Comparison of ENCODE assay signal across 11 cellular contexts in genomic region chr9:107213080-107213479, GRCh38.
DNase-seq lines count a peak whose midpoint lies in the region; ATAC-seq and TF ChIP-seq lines count a peak whose summit lies in the region.
"Had no signal": no experiment of that assay in that cellular context is flagged by ENCODE, and none has a peak within 500 bp of the region (broad histone marks: within the 10 kb centered on the region; RNA-seq: fewer than 3 reads in every experiment).

No MANE protein-coding gene starts in this region.

- in situ Hi-C loops in KBM-7 (cut with MboI; ENCODE audit: low pct_unique_long_range_greater_than_20kb, low sequenced_read_pairs): no loop called here

- peak overlapping the region; percentile 15 for H2BK120ac ChIP-seq in mesenchymal stem cell (ENCODE audit: low read depth, low read length)

- no peaks in the 10 kb centered on the region for H3K9me3 Mint-ChIP-seq in neural progenitor cell

- H3K4me3 ChIP-seq in HEK293 (ENCODE audit: low read depth, low read length) (no peak overlapping the region), SJSA1 (no peak overlapping the region), mesenchymal stem cell (ENCODE audit: insufficient read depth in 1 of 2, low read depth in 1 of 2, low read length in 2 of 2) (no peak overlapping the region), neural progenitor cell (no peak overlapping the region)
- H3K4me3 ChIP-seq: MG63, pancreas had no signal

- H3K14ac ChIP-seq in mesenchymal stem cell (ENCODE audit: low read length in 2 of 2): no peak overlapping the region

- ATAC-seq in GM18520 (IDR thresholded peaks at IDR 0.05; ENCODE audit: unreplicated experiment): peak; percentile 20
- ATAC-seq in esophagus mucosa: no peak

- H3K4me1 ChIP-seq in HEK293 (ENCODE audit: control insufficient read depth, insufficient read depth, low read length) (no peaks in the 10 kb centered on the region), SJSA1 (replicated peaks) (peaks cover 46% of the 10 kb centered on the region), mesenchymal stem cell (ENCODE audit: control insufficient read depth, insufficient read depth, low read depth, low read length) (peaks cover 7% of the 10 kb centered on the region), neural progenitor cell (no peaks in the 10 kb centered on the region)
- H3K4me1 ChIP-seq: pancreas had no signal

- peak overlapping the region; percentile 19 for H4K91ac ChIP-seq in mesenchymal stem cell (ENCODE audit: low read length)

- H3K27ac Mint-ChIP-seq in neural progenitor cell: no peak overlapping the region

- TF ChIP-seq CTCF in HEK293 (tag by site-specific recombination; IDR thresholded peaks at IDR 0.05): no peak
- no peak for TF ChIP-seq CTCF in neural progenitor cell (IDR thresholded peaks at IDR 0.05)

- H3K18ac ChIP-seq in mesenchymal stem cell (ENCODE audit: low read depth in 1 of 2, low read length in 2 of 2): peak overlapping the region; percentile 9 to 82

- no peaks in the 10 kb centered on the region for H3K79me2 ChIP-seq in neural progenitor cell (ENCODE audit: low read depth)

- no peaks in the 10 kb centered on the region for H3K36me3 Mint-ChIP-seq in neural progenitor cell

- H3K36me3 ChIP-seq in HEK293 (ENCODE audit: control insufficient read depth in 2 of 2, insufficient read depth in 1 of 2, low read length in 2 of 2) (no peaks in the 10 kb centered on the region), SJSA1 (no peaks in the 10 kb centered on the region), mesenchymal stem cell (ENCODE audit: control insufficient read depth in 1 of 2, insufficient read depth in 2 of 2, low read depth in 1 of 2, low read length in 2 of 2) (no peaks in the 10 kb centered on the region), neural progenitor cell (no peaks in the 10 kb centered on the region)
- H3K36me3 ChIP-seq: MG63, pancreas had no signal

- H3K27ac ChIP-seq in HEK293 (ENCODE audit: extremely low read depth, low read depth, low read length) (no peak overlapping the region), SJSA1 (peak overlapping the region; percentile 80), mesenchymal stem cell (ENCODE audit: low read length, poor library complexity, severe bottlenecking) (peak overlapping the region; percentile 83), neural progenitor cell (no peak overlapping the region)
- H3K27ac ChIP-seq: pancreas had no signal

- H2BK12ac ChIP-seq in mesenchymal stem cell (ENCODE audit: low read length in 2 of 2): peak overlapping the region; percentile 69 to 98

- H3K27me3 ChIP-seq in SJSA1 (replicated peaks) (no peaks in the 10 kb centered on the region), mesenchymal stem cell (ENCODE audit: control insufficient read depth in 1 of 2, insufficient read depth in 1 of 2, low read length in 2 of 2) (no peaks in the 10 kb centered on the region), neural progenitor cell (no peaks in the 10 kb centered on the region)
- H3K27me3 ChIP-seq: MG63, pancreas had no signal

- DNase-seq in SJSA1 (ENCODE audit: low read depth in 1 of 2, low spot score in 2 of 2) (no peak), mesenchymal stem cell (no peak), neural progenitor cell (ENCODE audit: low spot score) (no peak), NCI-H2107 (lab: John Stamatoyannopoulos, UW) (no peak), KBM-7 (no peak)
- DNase-seq: activated effector memory CD4-positive, alpha-beta T cell treated with Interleukin-2 at 50 U/mL for 16 hours; pancreas had no signal

- no peaks in the 10 kb centered on the region for H4K20me1 ChIP-seq in neural progenitor cell (ENCODE audit: low read depth)

- H3K4ac ChIP-seq in mesenchymal stem cell (ENCODE audit: low read depth in 1 of 2, low read length in 2 of 2): peak overlapping the region in 1 of 2 experiments; percentile 57

- H3K4me2 ChIP-seq in mesenchymal stem cell (ENCODE audit: low read length, poor library complexity, severe bottlenecking): no peak overlapping the region
- H3K4me2 ChIP-seq in neural progenitor cell: no peak overlapping the region

- no peak overlapping the region for H3K23ac ChIP-seq in mesenchymal stem cell (ENCODE audit: low read length in 2 of 2)

- no peaks in the 10 kb centered on the region for H3K79me1 ChIP-seq in mesenchymal stem cell (replicated peaks; ENCODE audit: low read length, poor library complexity, severe bottlenecking)

- peaks cover 6% of the 10 kb centered on the region for H3K4me1 Mint-ChIP-seq in neural progenitor cell

- CTCF ChIA-PET in HEK293 (lab: Yijun Ruan, JAX): no interaction called here

- H2AK5ac ChIP-seq in mesenchymal stem cell (ENCODE audit: low read length, severe bottlenecking): peak overlapping the region; percentile 72

- H4K8ac ChIP-seq in mesenchymal stem cell (ENCODE audit: low read length): peak overlapping the region; percentile 70

- no peak overlapping the region for H2BK5ac ChIP-seq in mesenchymal stem cell (ENCODE audit: low read depth, low read length, poor library complexity, severe bottlenecking)

- no peak overlapping the region for H3K4me3 Mint-ChIP-seq in neural progenitor cell

- H3K9me3 ChIP-seq in HEK293 (ENCODE audit: control insufficient read depth, insufficient read depth, low read depth, low read length): no peaks in the 10 kb centered on the region
- no peaks in the 10 kb centered on the region for H3K9me3 ChIP-seq in SJSA1 (replicated peaks)
- no peaks in the 10 kb centered on the region for H3K9me3 ChIP-seq in mesenchymal stem cell (ENCODE audit: control insufficient read depth, low read length)
- no peaks in the 10 kb centered on the region for H3K9me3 ChIP-seq in neural progenitor cell (ENCODE audit: low read depth)
- H3K9me3 ChIP-seq: MG63, pancreas had no signal

- POLR2A ChIA-PET in HEK293 (lab: Yijun Ruan, JAX): no interaction called here

- peaks cover 2% of the 10 kb centered on the region for H3K27me3 Mint-ChIP-seq in neural progenitor cell (ENCODE audit: insufficient read depth, low read depth)

- no peak overlapping the region for H3K9ac ChIP-seq in mesenchymal stem cell (ENCODE audit: low read length)
- H3K9ac ChIP-seq in neural progenitor cell: no peak overlapping the region

- H2BK15ac ChIP-seq in mesenchymal stem cell (ENCODE audit: low read depth, poor library complexity, severe bottlenecking): peak overlapping the region; percentile 12

- no peaks in the 10 kb centered on the region for H3F3A ChIP-seq in neural progenitor cell (ENCODE audit: low read depth)

- 54% methylated on average over 5 of the region's 6 CpGs for WGBS in mesenchymal stem cell

- H2AFZ ChIP-seq in mesenchymal stem cell (ENCODE audit: low read depth, low read length) (no peak overlapping the region), neural progenitor cell (replicated peaks) (no peak overlapping the region)

TF ChIP-seq in HEK293, 187 proteins besides CTCF, POLR2A, EP300 and RAD21:
- 0 out of 2 replicates have a peak, but pooled peaks have one; percentile 8 for TF ChIP-seq ZFHX2 (tag by site-specific recombination; conservative IDR thresholded peaks at IDR 0.05)
- TF ChIP-seq ZNF558 (tag by site-specific recombination; IDR thresholded peaks at IDR 0.05): no peak
- TF ChIP-seq ZNF211 (tag by site-specific recombination; IDR thresholded peaks at IDR 0.05; ENCODE audit: low read depth): no peak

Comparison
In these comparisons a context has a peak if more than half of its experiments do, and no peak if none do; other contexts are left out.
1. H3K27ac ChIP-seq: peak in SJSA1 (single experiment) and mesenchymal stem cell (single experiment); none in HEK293 (single experiment) and neural progenitor cell (single experiment).